1 cellular context compared by ENCODE assay signal in the genomic region with DNA sequence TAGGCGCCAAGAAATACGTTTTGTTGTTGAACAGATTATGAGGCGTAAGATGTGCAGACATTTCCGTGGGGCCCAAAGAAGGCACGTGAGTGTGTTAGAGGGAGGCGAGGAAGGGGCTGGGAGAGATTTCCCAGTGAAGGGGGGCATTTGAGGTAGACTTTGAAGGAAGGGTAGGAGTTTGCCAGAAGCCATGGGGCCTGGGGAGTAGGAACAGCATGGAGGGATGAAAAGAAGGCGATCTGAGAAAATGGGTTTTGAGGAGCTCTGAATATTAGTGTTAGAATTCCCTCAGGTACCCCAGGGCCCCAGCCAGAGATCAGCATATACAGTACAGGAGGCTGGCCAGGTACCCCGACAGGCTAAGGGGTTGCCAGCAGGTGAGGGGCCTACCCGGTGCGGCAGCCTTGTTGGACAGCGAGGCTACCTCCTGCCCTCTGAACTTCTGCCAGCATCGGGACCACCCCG.
A peak's percentile ranks its signal among the peaks of the same experiment; 100 is the strongest.
TF ChIP-seq lines count a peak whose summit lies in the region.

No MANE protein-coding gene starts in this region.

TF ChIP-seq in H1, 55 proteins besides CTCF, POLR2A, EP300 and RAD21:
- TF ChIP-seq FOSL1 (IDR thresholded peaks at IDR 0.05; ENCODE audit: insufficient read depth, low read depth, low read length) = no peak
- TF ChIP-seq RNF2 (IDR thresholded peaks at IDR 0.05; ENCODE audit: borderline replicate concordance, low read depth, low read length, missing control alignments, poor library complexity, severe bottlenecking) = no peak
- TF ChIP-seq TAF7 (optimal IDR thresholded peaks at IDR 0.05; ENCODE audit: borderline replicate concordance, low read depth, low read length) = no peak
- TF ChIP-seq NANOG (IDR thresholded peaks at IDR 0.05; ENCODE audit: insufficient read depth, low read depth, low read length, poor library complexity, severe bottlenecking) = no peak
- peak; percentile 3 for TF ChIP-seq KDM4A (IDR thresholded peaks at IDR 0.05; ENCODE audit: low read depth, low read length, severe bottlenecking)
- TF ChIP-seq JUN (IDR thresholded peaks at IDR 0.05; ENCODE audit: low read depth, low read length) = no peak
- TF ChIP-seq HDAC6 (IDR thresholded peaks at IDR 0.05; ENCODE audit: low read depth, low read length) = no peak
- TF ChIP-seq POU5F1 (IDR thresholded peaks at IDR 0.05; ENCODE audit: low read depth, low read length) = no peak
- TF ChIP-seq BACH1 (IDR thresholded peaks at IDR 0.05; ENCODE audit: low read length) = no peak; the same call in 1 of the 2 replicates
- TF ChIP-seq KDM1A (IDR thresholded peaks at IDR 0.05; ENCODE audit: borderline replicate concordance, low read length) = no peak
- TF ChIP-seq TBP (IDR thresholded peaks at IDR 0.05; ENCODE audit: low read depth, low read length) = no peak
- TF ChIP-seq HDAC2 (IDR thresholded peaks at IDR 0.05; ENCODE audit: borderline replicate concordance in 1 of 2, low read depth in 2 of 2, low read length in 2 of 2) = 0 out of 4 replicates have a peak, but pooled peaks of 1 of the 2 experiments have one; percentile 17
- no peak for TF ChIP-seq CREB1 (IDR thresholded peaks at IDR 0.05)
